In genomic region chr1:89546082-89546889, GRCh38 we compare ENCODE assay signal across 11 cellular contexts. TPM values are rescaled to one million over a fixed set of nuclear protein-coding genes. Genes with fewer than 3 reads are reported as not detected.
DNase-seq lines count a peak whose midpoint lies in the region; ATAC-seq and TF ChIP-seq lines count a peak whose summit lies in the region.
"Had no signal": no experiment of that assay in that cellular context is flagged by ENCODE, and none has a peak within 500 bp of the region (broad histone marks: within the 10 kb centered on the region; RNA-seq: fewer than 3 reads in every experiment).

No MANE protein-coding gene starts in this region.

- no peak for DNase-seq in activated T-cell treated with anti-CD3 and anti-CD28 coated beads, Interleukin-2, amount 50 U/mL, for 4 hours
- DNase-seq in activated T-cell treated with anti-CD3 and anti-CD28 coated beads, Interleukin-2, amount 50 U/mL, for 1 hour = no peak
- DNase-seq in stimulated activated CD4-positive, alpha-beta T cell treated with anti-CD3 and anti-CD28 coated beads, Interleukin-15, amount 100 ng/mL, for 24 hours = no peak
- DNase-seq in activated effector memory CD4-positive, alpha-beta T cell treated with Interleukin-2 at 50 U/mL for 16 hours = no peak
- DNase-seq: NCI-H1048, SHP77 treated with DMSO at 0.1 percent for 48 hours had no signal

- no peaks in the 10 kb centered on the region for H3K27me3 Mint-ChIP-seq in activated T-cell treated with anti-CD3 and anti-CD28 coated beads, Interleukin-2, amount 50 U/mL, for 4 hours (ENCODE audit: low read depth)
- H3K27me3 Mint-ChIP-seq in stimulated activated naive CD8-positive, alpha-beta T cell treated with anti-CD3 and anti-CD28 coated beads, Interleukin-15, Interleukin-2, amounts not matched to agents 100 ng/mL and 50 ng/mL, for 24 hours = peaks cover 4% of the 10 kb centered on the region

- H3K27ac Mint-ChIP-seq in stimulated activated naive CD8-positive, alpha-beta T cell treated with anti-CD3 and anti-CD28 coated beads, Interleukin-15, Interleukin-2, amounts not matched to agents 100 ng/mL and 50 ng/mL, for 24 hours = peak overlapping the region; percentile 98

- H3K4me3 Mint-ChIP-seq in activated T-cell treated with anti-CD3 and anti-CD28 coated beads, Interleukin-2, amount 50 U/mL, for 4 hours = peak overlapping the region; percentile 42
- H3K4me3 Mint-ChIP-seq in stimulated activated naive CD8-positive, alpha-beta T cell treated with anti-CD3 and anti-CD28 coated beads, Interleukin-15, Interleukin-2, amounts not matched to agents 100 ng/mL and 50 ng/mL, for 24 hours = peak overlapping the region; percentile 75

- H3K9me3 Mint-ChIP-seq in activated T-cell treated with anti-CD3 and anti-CD28 coated beads, Interleukin-2, amount 50 U/mL, for 4 hours = no peaks in the 10 kb centered on the region
- no peaks in the 10 kb centered on the region for H3K9me3 Mint-ChIP-seq in stimulated activated naive CD8-positive, alpha-beta T cell treated with anti-CD3 and anti-CD28 coated beads, Interleukin-15, Interleukin-2, amounts not matched to agents 100 ng/mL and 50 ng/mL, for 24 hours

- peaks cover 83% of the 10 kb centered on the region for H3K4me1 Mint-ChIP-seq in activated T-cell treated with anti-CD3 and anti-CD28 coated beads, Interleukin-2, amount 50 U/mL, for 4 hours (ENCODE audit: low read depth)
- H3K4me1 Mint-ChIP-seq in stimulated activated naive CD8-positive, alpha-beta T cell treated with anti-CD3 and anti-CD28 coated beads, Interleukin-15, Interleukin-2, amounts not matched to agents 100 ng/mL and 50 ng/mL, for 24 hours (ENCODE audit: low read depth) = peaks cover 89% of the 10 kb centered on the region

- ATAC-seq in activated T-cell treated with anti-CD3 and anti-CD28 coated beads, Interleukin-2, amount 50 U/mL, for 4 hours = peak in 1 of 2 donors; percentile 12
- ATAC-seq in SK-N-SH treated with all-trans-retinoic acid at 6 μM for 48 hours (peak; percentile 74), esophagus mucosa (peak; percentile 62), HG03342 (IDR thresholded peaks at IDR 0.05; ENCODE audit: unreplicated experiment) (no peak)
- ATAC-seq: sciatic nerve had no signal

- H3K36me3 Mint-ChIP-seq in activated T-cell treated with anti-CD3 and anti-CD28 coated beads, Interleukin-2, amount 50 U/mL, for 4 hours (ENCODE audit: insufficient read depth) = peaks cover 53% of the 10 kb centered on the region
- H3K36me3 Mint-ChIP-seq in stimulated activated naive CD8-positive, alpha-beta T cell treated with anti-CD3 and anti-CD28 coated beads, Interleukin-15, Interleukin-2, amounts not matched to agents 100 ng/mL and 50 ng/mL, for 24 hours (ENCODE audit: low read depth) = peaks cover 58% of the 10 kb centered on the region

TF ChIP-seq in SK-N-SH treated with all-trans-retinoic acid at 6 μM for 48 hours, 23 proteins besides CTCF, POLR2A, EP300 and RAD21:
- peak; percentile 51; the same call in 1 of the 2 replicates for TF ChIP-seq ISL1 (CRISPR knock-in tag; IDR thresholded peaks at IDR 0.05)
- no peak for TF ChIP-seq TOX (CRISPR knock-in tag; IDR thresholded peaks at IDR 0.05; ENCODE audit: borderline replicate concordance)
- 0 out of 2 replicates have a peak, but pooled peaks have one; percentile 15 for TF ChIP-seq SNAI2 (CRISPR knock-in tag; IDR thresholded peaks at IDR 0.05)

RNA-seq across cellular contexts. Expression of gene LRRC8B, which starts 21.7 kb away (rescaled TPM):
- 10 to 100 TPM; 71.5 to 81.9 (median 73.0) TPM for total RNA-seq in activated T-cell treated with anti-CD3 and anti-CD28 coated beads, Interleukin-2, amount 50 U/mL, for 4 hours
- 19.6 TPM for total RNA-seq in esophagus mucosa
